Comparison of ENCODE assay signal across 24 cellular contexts in the genomic region with DNA sequence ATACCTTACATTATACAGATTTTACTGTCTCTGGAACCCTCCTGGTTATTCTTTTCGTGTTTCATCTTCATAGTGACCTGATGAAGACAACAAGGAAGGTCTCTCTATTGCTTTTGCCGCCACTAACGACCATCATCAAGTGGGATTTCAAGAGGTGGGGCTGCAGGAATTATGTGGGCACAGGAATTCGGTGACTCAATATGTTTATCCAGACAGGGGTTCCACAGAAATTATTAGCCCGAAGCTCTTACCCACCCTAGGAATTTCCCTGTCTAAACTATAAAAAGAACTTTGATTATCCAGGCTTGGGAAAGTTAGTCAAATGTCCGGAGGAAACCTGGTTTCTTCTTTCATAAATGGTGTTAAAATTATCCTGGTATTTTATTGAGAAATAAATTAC.
"Had no signal": no experiment of that assay in that cellular context is flagged by ENCODE, and none has a peak within 500 bp of the region (broad histone marks: within the 10 kb centered on the region; RNA-seq: fewer than 3 reads in every experiment).

No MANE protein-coding gene starts in this region.

- H3K4me1 Mint-ChIP-seq: activated naive CD4-positive, alpha-beta T cell treated with anti-CD3 and anti-CD28 coated beads, Interleukin-2, amount 50 U/mL, for 24 hours; activated naive CD8-positive, alpha-beta T cell treated with anti-CD3 and anti-CD28 coated beads, Interleukin-2, amount 50 U/mL, for 24 hours; central memory CD8-positive, alpha-beta T cell; endodermal cell; memory B cell; stimulated activated naive B cell treated with anti-CD40 and anti-IgM and Interleukin-4, amounts not matched to agents 10 μg/mL and 1 μg/mL and 100 μg/mL, for 72 hours had no signal

- H3K27ac Mint-ChIP-seq: activated CD8-positive, alpha-beta T cell treated with anti-CD3 and anti-CD28 coated beads for 36 hours; activated naive CD4-positive, alpha-beta T cell treated with anti-CD3 and anti-CD28 coated beads, Interleukin-2, amount 50 U/mL, for 24 hours; activated naive CD8-positive, alpha-beta T cell treated with anti-CD3 and anti-CD28 coated beads, Interleukin-2, amount 50 U/mL, for 24 hours; activated T-helper 2 cell treated with anti-CD3 and anti-CD28 coated beads, Interferon-gamma antibody, Interleukin-2, Interleukin-4, amounts not matched to agents 10 μg/mL and 5 μg/mL and 100 μg/mL, durations not matched to agents 14 hours and 24 hours and 36 hours; dendritic cell treated with granulocyte-macrophage colony-stimulating factor and Interleukin-4, amounts not matched to agents 40 ng/mL and 50 ng/mL, for 4 days; endodermal cell; memory B cell; natural killer cell treated with Interleukin-12 subunit alpha and Interleukin-12 subunit beta and Interleukin-15 and Interleukin-18, amount 100 ng/mL, for 72 hours; stimulated activated naive B cell treated with anti-CD40 and anti-IgM and Interleukin-4, amounts not matched to agents 10 μg/mL and 1 μg/mL and 100 μg/mL, for 72 hours; WTC11 had no signal

- H3K9me3 ChIP-seq: esophagus squamous epithelium, sigmoid colon, suprapubic skin had no signal

- H3K36me3 ChIP-seq: esophagus squamous epithelium, sigmoid colon, suprapubic skin, tibial nerve had no signal

- H3K36me3 Mint-ChIP-seq: activated naive CD4-positive, alpha-beta T cell treated with anti-CD3 and anti-CD28 coated beads, Interleukin-2, amount 50 U/mL, for 24 hours; memory B cell; stimulated activated naive B cell treated with anti-CD40 and anti-IgM and Interleukin-4, amounts not matched to agents 10 μg/mL and 1 μg/mL and 100 μg/mL, for 72 hours; WTC11 had no signal

- H3K4me3 ChIP-seq: esophagus squamous epithelium, sigmoid colon, suprapubic skin, tibial nerve had no signal

- DNase-seq: activated CD4-positive, alpha-beta T cell treated with anti-CD3 and anti-CD28 coated beads for 1 hour; activated CD4-positive, alpha-beta T cell treated with anti-CD3 and anti-CD28 coated beads, Interleukin-2, amount 50 U/mL, for 1 hour; activated CD8-positive, alpha-beta T cell treated with anti-CD3 and anti-CD28 coated beads for 36 hours; activated naive CD8-positive, alpha-beta T cell treated with anti-CD3 and anti-CD28 coated beads, Interleukin-2, amount 50 U/mL, for 24 hours; activated T-cell treated with anti-CD3 and anti-CD28 coated beads, Interleukin-2, amount 50 U/mL, for 4 hours; endodermal cell; esophagus squamous epithelium; foreskin melanocyte; islet precursor cell; posterior cingulate gyrus; sigmoid colon; stimulated activated CD4-positive, alpha-beta T cell treated with anti-CD3 and anti-CD28 coated beads, Interleukin-15, amount 100 ng/mL, for 24 hours; stimulated activated CD4-positive, alpha-beta T cell treated with anti-CD3 and anti-CD28 coated beads, Interleukin-2, amount 100 ng/mL, for 24 hours; stimulated activated naive B cell treated with anti-CD40 and anti-IgM and Interleukin-4, amounts not matched to agents 10 μg/mL and 1 μg/mL and 100 μg/mL, for 72 hours; T-helper 2 cell had no signal

- H3K4me3 Mint-ChIP-seq: activated CD8-positive, alpha-beta T cell treated with anti-CD3 and anti-CD28 coated beads for 36 hours; activated naive CD4-positive, alpha-beta T cell treated with anti-CD3 and anti-CD28 coated beads, Interleukin-2, amount 50 U/mL, for 24 hours; activated naive CD8-positive, alpha-beta T cell treated with anti-CD3 and anti-CD28 coated beads, Interleukin-2, amount 50 U/mL, for 24 hours; activated T-cell treated with anti-CD3 and anti-CD28 coated beads, Interleukin-2, amount 50 U/mL, for 4 hours; central memory CD8-positive, alpha-beta T cell; dendritic cell treated with granulocyte-macrophage colony-stimulating factor and Interleukin-4, amounts not matched to agents 40 ng/mL and 50 ng/mL, for 4 days; endodermal cell; memory B cell; natural killer cell treated with Interleukin-12 subunit alpha and Interleukin-12 subunit beta and Interleukin-15 and Interleukin-18, amount 100 ng/mL, for 72 hours; stimulated activated naive B cell treated with anti-CD40 and anti-IgM and Interleukin-4, amounts not matched to agents 10 μg/mL and 1 μg/mL and 100 μg/mL, for 72 hours; WTC11 had no signal

- H3K27me3 ChIP-seq: esophagus squamous epithelium, sigmoid colon, suprapubic skin, tibial nerve had no signal

- H3K9me3 Mint-ChIP-seq: endodermal cell, WTC11 had no signal

- H3K4me1 ChIP-seq: esophagus squamous epithelium, sigmoid colon, suprapubic skin, tibial nerve had no signal

- H3K27ac ChIP-seq: esophagus squamous epithelium, sigmoid colon, suprapubic skin, tibial nerve had no signal

- H3K27me3 Mint-ChIP-seq: activated CD8-positive, alpha-beta T cell treated with anti-CD3 and anti-CD28 coated beads for 36 hours; activated naive CD4-positive, alpha-beta T cell treated with anti-CD3 and anti-CD28 coated beads, Interleukin-2, amount 50 U/mL, for 24 hours; activated naive CD8-positive, alpha-beta T cell treated with anti-CD3 and anti-CD28 coated beads, Interleukin-2, amount 50 U/mL, for 24 hours; central memory CD8-positive, alpha-beta T cell; dendritic cell treated with granulocyte-macrophage colony-stimulating factor and Interleukin-4, amounts not matched to agents 40 ng/mL and 50 ng/mL, for 4 days; memory B cell; natural killer cell treated with Interleukin-12 subunit alpha and Interleukin-12 subunit beta and Interleukin-15 and Interleukin-18, amount 100 ng/mL, for 72 hours; stimulated activated naive B cell treated with anti-CD40 and anti-IgM and Interleukin-4, amounts not matched to agents 10 μg/mL and 1 μg/mL and 100 μg/mL, for 72 hours had no signal
